8 cellular contexts compared by ENCODE assay signal in the genomic region with DNA sequence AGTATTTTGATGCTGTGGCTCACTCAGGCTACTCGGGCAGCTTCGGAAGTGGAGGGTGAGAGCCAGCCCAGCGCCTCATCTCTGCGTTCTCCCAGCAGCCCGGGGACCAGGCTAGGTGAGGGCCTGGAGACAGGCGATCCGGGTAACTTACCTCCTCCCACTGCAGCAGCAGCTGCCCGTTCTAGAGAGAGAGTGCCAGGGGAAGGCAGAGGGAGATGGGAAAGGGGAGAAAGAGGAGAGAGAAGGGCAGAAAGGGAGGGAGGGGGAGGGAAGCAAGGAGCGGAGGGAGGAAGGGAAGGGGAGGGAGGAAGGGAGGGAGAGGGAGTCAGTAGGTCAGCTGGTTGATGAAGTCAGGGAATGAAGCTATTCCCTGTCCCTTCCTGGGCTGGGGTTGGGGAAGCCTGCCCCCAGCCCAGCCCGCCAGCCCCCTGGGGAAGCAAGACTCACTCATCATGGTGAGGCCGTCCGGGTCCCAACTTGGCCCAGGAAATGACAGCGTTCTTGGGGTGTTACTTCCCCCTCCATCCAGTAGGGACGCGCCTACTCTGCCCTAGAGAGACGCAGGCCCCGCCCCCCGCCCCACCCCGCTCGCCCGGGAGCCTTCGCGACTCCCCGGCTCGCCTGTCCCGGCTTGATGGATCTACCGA. TPM values are rescaled to one million over a fixed set of nuclear protein-coding genes. Genes with fewer than 3 reads are reported as not detected.
DNase-seq lines count a peak whose midpoint lies in the region; ATAC-seq and TF ChIP-seq lines count a peak whose summit lies in the region.

A gene with protein sequence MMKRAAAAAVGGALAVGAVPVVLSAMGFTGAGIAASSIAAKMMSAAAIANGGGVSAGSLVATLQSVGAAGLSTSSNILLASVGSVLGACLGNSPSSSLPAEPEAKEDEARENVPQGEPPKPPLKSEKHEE (minus strand): TSS at position 494 of the 647 bp plus-strand sequence. CDS start 40 bp downstream, at position 454.

- H3K27ac Mint-ChIP-seq in GM23338 (peak within 1 kb of the TSS; percentile 85), glutamatergic neuron (ENCODE audit: unreplicated experiment) (peak within 1 kb of the TSS; percentile 65), osteocyte (ENCODE audit: unreplicated experiment) (peak within 1 kb of the TSS; percentile 47)
- peak within 1 kb of the TSS; percentile 83 to 85 for H3K27ac Mint-ChIP-seq in activated naive CD4-positive, alpha-beta T cell treated with anti-CD3 and anti-CD28 coated beads, Interleukin-2, amount 50 U/mL, for 72 hours

- H3K4me1 Mint-ChIP-seq in GM23338 (peaks cover 8% of the 10 kb centered on the region), glutamatergic neuron (ENCODE audit: low read depth, unreplicated experiment) (no peaks in the 10 kb centered on the region), osteocyte (ENCODE audit: unreplicated experiment) (peaks cover 17% of the 10 kb centered on the region)

- H3K9me3 ChIP-seq in SK-N-SH: no peaks in the 10 kb centered on the region
- H3K9me3 ChIP-seq in thoracic aorta: no peaks in the 10 kb centered on the region

- H3K9me2 ChIP-seq in GM23338 (ENCODE audit: insufficient read depth) (no peaks in the 10 kb centered on the region), SK-N-SH (no peaks in the 10 kb centered on the region)

- H3K4me3 Mint-ChIP-seq in GM23338 (peak within 1 kb of the TSS; percentile 82), glutamatergic neuron (ENCODE audit: unreplicated experiment) (peak within 1 kb of the TSS; percentile 87), osteocyte (ENCODE audit: unreplicated experiment) (peak within 1 kb of the TSS; percentile 79)

- peak within 1 kb of the TSS; percentile 10; the same call in 1 of the 2 replicates for H3K27ac ChIP-seq in GM23338 (ENCODE audit: low read depth)
- H3K27ac ChIP-seq in SK-N-SH (ENCODE audit: low read depth in 2 of 2, low read length in 1 of 2): peak within 1 kb of the TSS; percentile 46 to 56
- H3K27ac ChIP-seq in thoracic aorta: peak within 1 kb of the TSS; percentile 77 to 92

- H3K79me2 ChIP-seq in GM23338 (replicated peaks; ENCODE audit: insufficient read depth): no peaks in the 10 kb centered on the region
- no peaks in the 10 kb centered on the region for H3K79me2 ChIP-seq in SK-N-SH (ENCODE audit: insufficient read depth)

- WGBS in SK-N-SH (ENCODE audit: low lambda C conversion rate): 11% methylated on average over 24 of the region's 27 CpGs

- ATAC-seq in GM23338: peak; percentile 87
- ATAC-seq in activated naive CD4-positive, alpha-beta T cell treated with anti-CD3 and anti-CD28 coated beads, Interleukin-2, amount 50 U/mL, for 72 hours: peak; percentile 97 to 98
- peak; percentile 78 for ATAC-seq in thoracic aorta (ENCODE audit: insufficient number of reproducible peaks, low FRiP score, low read depth)

- POLR2A ChIA-PET in SK-N-SH (lab: Yijun Ruan, JAX): no interaction called here

- H3K9me3 Mint-ChIP-seq in GM23338 (no peaks in the 10 kb centered on the region), glutamatergic neuron (ENCODE audit: unreplicated experiment) (peaks cover 8% of the 10 kb centered on the region), osteocyte (ENCODE audit: unreplicated experiment) (no peaks in the 10 kb centered on the region)
- H3K9me3 Mint-ChIP-seq in activated naive CD4-positive, alpha-beta T cell treated with anti-CD3 and anti-CD28 coated beads, Interleukin-2, amount 50 U/mL, for 72 hours: no peaks in the 10 kb centered on the region

- H3K36me3 Mint-ChIP-seq in GM23338 (ENCODE audit: low read depth) (no peaks in the 10 kb centered on the region), glutamatergic neuron (ENCODE audit: unreplicated experiment) (no peaks in the 10 kb centered on the region), osteocyte (ENCODE audit: unreplicated experiment) (no peaks in the 10 kb centered on the region)
- peaks cover 0 to 6% of the 10 kb centered on the region in 2 donors for H3K36me3 Mint-ChIP-seq in activated naive CD4-positive, alpha-beta T cell treated with anti-CD3 and anti-CD28 coated beads, Interleukin-2, amount 50 U/mL, for 72 hours

- peaks cover 5% of the 10 kb centered on the region for H3K27me3 Mint-ChIP-seq in GM23338 (ENCODE audit: insufficient read depth, low read depth, poor library complexity)
- peaks cover 2% of the 10 kb centered on the region for H3K27me3 Mint-ChIP-seq in glutamatergic neuron (ENCODE audit: unreplicated experiment)
- H3K27me3 Mint-ChIP-seq in osteocyte (ENCODE audit: unreplicated experiment): peaks cover 15% of the 10 kb centered on the region

- no peaks in the 10 kb centered on the region for H3K36me3 ChIP-seq in GM23338 (ENCODE audit: insufficient read depth)
- peaks cover 0 to 6% of the 10 kb centered on the region in 2 experiments for H3K36me3 ChIP-seq in SK-N-SH (replicated peaks in 1 of 2; ENCODE audit: control insufficient read depth in 1 of 2, insufficient read depth in 2 of 2, low read length in 1 of 2)
- no peaks in the 10 kb centered on the region for H3K36me3 ChIP-seq in thoracic aorta

- H3K4me1 ChIP-seq in GM23338 (ENCODE audit: insufficient read depth) (peaks cover 11% of the 10 kb centered on the region; the same call in 1 of the 2 replicates), SK-N-SH (ENCODE audit: control insufficient read depth in 1 of 2, insufficient read depth in 2 of 2, low read depth in 1 of 2, low read length in 1 of 2) (peaks cover 0 to 7% of the 10 kb centered on the region in 2 experiments; a peak in 2 of 4 replicates), thoracic aorta (ENCODE audit: control insufficient read depth in 1 of 2, low read depth in 2 of 2) (peaks cover 11 to 13% of the 10 kb centered on the region in 2 donors)

- H3K4me3 ChIP-seq in GM23338 (peak within 1 kb of the TSS; percentile 57), LNCaP clone FGC (ENCODE audit: low read depth, low read length) (peak within 1 kb of the TSS; percentile 37; the same call in 1 of the 2 replicates), SK-N-SH (ENCODE audit: low read depth in 2 of 2, low read length in 1 of 2) (peak within 1 kb of the TSS; percentile 62 to 67), thoracic aorta (peak within 1 kb of the TSS; percentile 91)

- CTCF ChIA-PET in SK-N-SH (lab: Yijun Ruan, JAX): interaction anchor here (0.6 to 6.9 kb wide), 12 partner anchors 10 to 283 kb away, joined by 3 to 64 read pairs (median 4); a partner anchor contains a TSS

- peak within 1 kb of the TSS; percentile 96 for H2AFZ ChIP-seq in GM23338
- H2AFZ ChIP-seq in SK-N-SH (ENCODE audit: low read depth): peak within 1 kb of the TSS; percentile 87

- H3K9ac ChIP-seq in SK-N-SH: peak within 1 kb of the TSS; percentile 60

- no peaks in the 10 kb centered on the region for H3K27me3 ChIP-seq in GM23338 (ENCODE audit: insufficient read depth)
- H3K27me3 ChIP-seq in SK-N-SH (ENCODE audit: insufficient read depth): no peaks in the 10 kb centered on the region
- H3K27me3 ChIP-seq in thoracic aorta (replicated peaks; ENCODE audit: insufficient read depth): no peaks in the 10 kb centered on the region

- TF ChIP-seq RAD21 in SK-N-SH (IDR thresholded peaks at IDR 0.05; ENCODE audit: low read length): no peak

- peak within 1 kb of the TSS; percentile 81 for H3K4me2 ChIP-seq in GM23338
- H3K4me2 ChIP-seq in SK-N-SH: peak within 1 kb of the TSS; percentile 89

- no peak for TF ChIP-seq EP300 in SK-N-SH (IDR thresholded peaks at IDR 0.05; ENCODE audit: borderline replicate concordance in 1 of 2, low read depth in 1 of 2, low read length in 1 of 2)

- no peaks in the 10 kb centered on the region for H4K20me1 ChIP-seq in GM23338 (replicated peaks; ENCODE audit: insufficient read depth)
- no peaks in the 10 kb centered on the region for H4K20me1 ChIP-seq in SK-N-SH (ENCODE audit: insufficient read depth)

- TF ChIP-seq CTCF in GM23338 (conservative IDR thresholded peaks at IDR 0.05; ENCODE audit: low read depth in 2 of 2): no peak; a peak in 1 of 4 replicates
- peak; percentile 20; the same call in 1 of the 2 replicates for TF ChIP-seq CTCF in LNCaP clone FGC (IDR thresholded peaks at IDR 0.05; ENCODE audit: control insufficient read depth, extremely low read depth, insufficient read depth)
- TF ChIP-seq CTCF in SK-N-SH (IDR thresholded peaks at IDR 0.05): peak; percentile 12; the same call in 1 of the 2 replicates
- peak; percentile 26 for TF ChIP-seq CTCF in glutamatergic neuron (IDR thresholded peaks at IDR 0.05; ENCODE audit: partially characterized antibody, unreplicated experiment)
- peak; percentile 42 for TF ChIP-seq CTCF in osteocyte (IDR thresholded peaks at IDR 0.05)
- peak; percentile 36 for TF ChIP-seq CTCF in thoracic aorta (IDR thresholded peaks at IDR 0.05)

- no peaks in the 10 kb centered on the region for H3F3A ChIP-seq in GM23338 (replicated peaks; ENCODE audit: low read depth)
- H3F3A ChIP-seq in SK-N-SH (replicated peaks; ENCODE audit: insufficient read depth): peaks cover 11% of the 10 kb centered on the region

- DNase-seq in GDM1 (lab: John Stamatoyannopoulos, UW) (peak; percentile 36), GM23338 (ENCODE audit: low spot score) (peak; percentile 92), LNCaP clone FGC (ENCODE audit: low read depth) (no peak), SK-N-SH (peak; percentile 88), glutamatergic neuron (peak; percentile 75), osteocyte (ENCODE audit: extremely low spot score, unreplicated experiment) (peak; percentile 84), thoracic aorta (ENCODE audit: low spot score) (peak; percentile 40)
- peak; percentile 67 to 72 for DNase-seq in activated naive CD4-positive, alpha-beta T cell treated with anti-CD3 and anti-CD28 coated beads, Interleukin-2, amount 50 U/mL, for 72 hours (ENCODE audit: low spot score in 2 of 2)

TF ChIP-seq in GM23338, 12 proteins besides CTCF, POLR2A, EP300 and RAD21 (continues in another document):
- no peak for TF ChIP-seq ZNF114 (CRISPR knock-in tag; IDR thresholded peaks at IDR 0.05)
- peak; percentile 55 for TF ChIP-seq POLR2AphosphoS5 (IDR thresholded peaks at IDR 0.05; ENCODE audit: low read depth)

TF ChIP-seq in SK-N-SH, 30 proteins besides CTCF, POLR2A, EP300 and RAD21 (continues in another document):
- TF ChIP-seq SMC3 (IDR thresholded peaks at IDR 0.05; ENCODE audit: low read depth, low read length) (no peak), NFIC (IDR thresholded peaks at IDR 0.05; ENCODE audit: borderline replicate concordance) (no peak), GABPA (IDR thresholded peaks at IDR 0.05; ENCODE audit: low read depth) (peak; percentile 31; the same call in 1 of the 2 replicates)

RNA-seq across cellular contexts. Expression of the gene that starts here (rescaled TPM):
- total RNA-seq in GM23338 (2014; rRNA removed; shearing (Covaris generic)): 16.8 and 23.4 TPM in 2 replicates
- polyA plus RNA-seq in GM23338 (2016; fragmentation: Nextera tagmentation; extraction: Ambion mirVana) (38.5 and 49.9 TPM in 2 replicates), SK-N-SH (2012; rRNA removed) (200 and 208 TPM in 2 replicates)
- 96.4 and 123 TPM in 2 replicates for polyA plus RNA-seq in SK-N-SH (2012; cell fraction: cytosol; rRNA removed)
- 63.8 and 108 TPM in 2 replicates for polyA plus RNA-seq in SK-N-SH (2012; cell fraction: nucleus; rRNA removed)
- total RNA-seq in activated naive CD4-positive, alpha-beta T cell treated with anti-CD3 and anti-CD28 coated beads, Interleukin-2, amount 50 U/mL, for 72 hours: 10 to 100 TPM; 67.3 to 67.8 TPM
- total RNA-seq in glutamatergic neuron (ENCODE audit: unreplicated experiment) (52.7 TPM), osteocyte (42.5 and 44.7 TPM in 2 replicates), thoracic aorta (100 to 1,000 TPM in 1 of 2 donors, 10 to 100 TPM in 1; 42.7 to 150 TPM)

Comparison
In these comparisons a context has a peak if more than half of its experiments do, and no peak if none do; other contexts are left out.
1. H3K27ac ChIP-seq: peak in every context shown above with its lines; median percentile 84 in thoracic aorta; 51 in SK-N-SH; 10 in GM23338.
2. H3K4me3 ChIP-seq: peak in every context shown above with its lines; median percentile 91 in thoracic aorta; 64 in SK-N-SH; 57 in GM23338; 37 in LNCaP clone FGC.
3. CTCF ChIP-seq: peak in LNCaP clone FGC (single experiment), SK-N-SH (single experiment), glutamatergic neuron (single experiment), osteocyte (single experiment) and thoracic aorta (single experiment); none in GM23338 (0 of 2).
4. Peak in every context shown above with its lines, with median percentiles within 50 percentile points of each other: ATAC-seq, H3K27ac Mint-ChIP-seq and H3K4me3 Mint-ChIP-seq.